In genomic region chr9:26723486-26723885, GRCh38 we compare ENCODE assay signal across 8 cellular contexts.
A peak's percentile ranks its signal among the peaks of the same experiment; 100 is the strongest.
DNase-seq lines count a peak whose midpoint lies in the region; ATAC-seq, FAIRE-seq and TF ChIP-seq lines count a peak whose summit lies in the region.

No MANE protein-coding gene starts in this region.

- H3K4me3 Mint-ChIP-seq in activated CD8-positive, alpha-beta memory T cell treated with anti-CD3 and anti-CD28 coated beads, Interleukin-2, amount 10 ng/mL, durations not matched to agents 7 days and 5 days, result no peak overlapping the region
- no peak overlapping the region for H3K4me3 Mint-ChIP-seq in stimulated activated memory B cell treated with anti-CD40 and anti-IgM and Interleukin-4, amounts not matched to agents 10 μg/mL and 1 μg/mL and 100 μg/mL, for 72 hours

- H3K4me1 Mint-ChIP-seq in activated CD8-positive, alpha-beta memory T cell treated with anti-CD3 and anti-CD28 coated beads, Interleukin-2, amount 10 ng/mL, durations not matched to agents 7 days and 5 days, result no peaks in the 10 kb centered on the region
- H3K4me1 Mint-ChIP-seq in stimulated activated memory B cell treated with anti-CD40 and anti-IgM and Interleukin-4, amounts not matched to agents 10 μg/mL and 1 μg/mL and 100 μg/mL, for 72 hours, result peaks cover 8% of the 10 kb centered on the region

- H3K4me2 ChIP-seq in OCI-LY3 (ENCODE audit: low read length) (peak overlapping the region; percentile 41), endothelial cell of umbilical vein (ENCODE audit: insufficient read depth, low read length) (no peak overlapping the region)

- H3K36me3 ChIP-seq in OCI-LY3 (replicated peaks; ENCODE audit: low read depth, low read length) (no peaks in the 10 kb centered on the region), endothelial cell of umbilical vein (ENCODE audit: control insufficient read depth in 2 of 2, extremely low read depth in 1 of 2, insufficient read depth in 2 of 2, low read length in 2 of 2) (no peaks in the 10 kb centered on the region)

- H3K9me1 ChIP-seq in endothelial cell of umbilical vein (replicated peaks; ENCODE audit: control insufficient read depth, extremely low read depth, insufficient read depth, low read length), result no peaks in the 10 kb centered on the region

- dilution Hi-C loops in endothelial cell of umbilical vein (cut with MboI; ENCODE audit: extremely low pct_ligation_motif_present, low sequenced_read_pairs), result no loop called here

- no TSS peak for BruUV-seq in endothelial cell of umbilical vein (replicated peaks; lab: Mats Ljungman, UMichigan)

- no peak overlapping the region for H3K27ac ChIP-seq in OCI-LY3 (ENCODE audit: low read length)
- no peak overlapping the region for H3K27ac ChIP-seq in endothelial cell of umbilical vein (ENCODE audit: insufficient read depth, low read depth, low read length)

- intact Hi-C loops in endothelial cell of umbilical vein (cut with micrococcal nuclease), result loop anchor here (1.0 kb wide), 1 partner anchor 133 kb away; no protein-coding TSS in a partner anchor

- peak; percentile 63 for FAIRE-seq in endothelial cell of umbilical vein (lab: Jason Lieb, UNC)

- H3K36me3 Mint-ChIP-seq in activated CD8-positive, alpha-beta memory T cell treated with anti-CD3 and anti-CD28 coated beads, Interleukin-2, amount 10 ng/mL, durations not matched to agents 7 days and 5 days, result no peaks in the 10 kb centered on the region
- H3K36me3 Mint-ChIP-seq in stimulated activated memory B cell treated with anti-CD40 and anti-IgM and Interleukin-4, amounts not matched to agents 10 μg/mL and 1 μg/mL and 100 μg/mL, for 72 hours, result no peaks in the 10 kb centered on the region

- H3K4me1 ChIP-seq in OCI-LY3 (ENCODE audit: low read length) (no peaks in the 10 kb centered on the region; the same call in 1 of the 2 replicates), endothelial cell of umbilical vein (ENCODE audit: control insufficient read depth, extremely low read depth, insufficient read depth, low read length) (no peaks in the 10 kb centered on the region)

- POLR2A ChIA-PET in endothelial cell of umbilical vein (lab: Charles Lee), result no interaction called here

- no peak overlapping the region; the same call in 1 of the 2 replicates for H2AFZ ChIP-seq in OCI-LY3 (ENCODE audit: low read depth, low read length)
- peak overlapping the region; percentile 37 for H2AFZ ChIP-seq in endothelial cell of umbilical vein (ENCODE audit: low read depth, low read length)

- TF ChIP-seq CTCF in OCI-LY3 (IDR thresholded peaks at IDR 0.05; ENCODE audit: low read depth, low read length) (peak; percentile 61), endothelial cell of umbilical vein (IDR thresholded peaks at IDR 0.05; ENCODE audit: extremely low read depth in 1 of 2, insufficient read depth in 1 of 2, low read depth in 1 of 2, low read length in 2 of 2) (peak; percentile 23 to 29), retinal pigment epithelial cell (conservative IDR thresholded peaks at IDR 0.05; ENCODE audit: low read depth, low read length) (peak; percentile 68)

- no peak overlapping the region for H3K9ac ChIP-seq in OCI-LY3 (ENCODE audit: low read length)
- no peak overlapping the region for H3K9ac ChIP-seq in endothelial cell of umbilical vein (replicated peaks; ENCODE audit: extremely low read depth, insufficient read depth, low read length)

- no peak for TF ChIP-seq POLR2A in endothelial cell of umbilical vein (IDR thresholded peaks at IDR 0.05; ENCODE audit: low read depth, low read length)

- no peak overlapping the region for H3K27ac Mint-ChIP-seq in activated CD8-positive, alpha-beta memory T cell treated with anti-CD3 and anti-CD28 coated beads, Interleukin-2, amount 10 ng/mL, durations not matched to agents 7 days and 5 days
- no peak overlapping the region for H3K27ac Mint-ChIP-seq in stimulated activated memory B cell treated with anti-CD40 and anti-IgM and Interleukin-4, amounts not matched to agents 10 μg/mL and 1 μg/mL and 100 μg/mL, for 72 hours

- peak; percentile 21 for DNase-seq in activated T-cell treated with anti-CD3 and anti-CD28 coated beads for 48 hours (ENCODE audit: low read depth)
- no peak for DNase-seq in activated T-cell treated with anti-CD3 and anti-CD28 coated beads, Interleukin-2, amount 50 U/mL, for 1 hour
- DNase-seq in endothelial cell of umbilical vein (ENCODE audit: low read depth, low spot score), result no peak
- DNase-seq in retinal pigment epithelial cell (ENCODE audit: low read depth), result no peak
- DNase-seq in activated CD8-positive, alpha-beta memory T cell treated with anti-CD3 and anti-CD28 coated beads, Interleukin-2, amount 10 ng/mL, durations not matched to agents 7 days and 5 days, result no peak

- H3K27me3 Mint-ChIP-seq in activated CD8-positive, alpha-beta memory T cell treated with anti-CD3 and anti-CD28 coated beads, Interleukin-2, amount 10 ng/mL, durations not matched to agents 7 days and 5 days, result peaks cover 4% of the 10 kb centered on the region
- peaks cover 7% of the 10 kb centered on the region for H3K27me3 Mint-ChIP-seq in stimulated activated memory B cell treated with anti-CD40 and anti-IgM and Interleukin-4, amounts not matched to agents 10 μg/mL and 1 μg/mL and 100 μg/mL, for 72 hours

- CTCF ChIA-PET in endothelial cell of umbilical vein (lab: Charles Lee), result interaction anchor here (1.6 kb wide), 1 partner anchor 18 kb away, joined by 7 read pairs; no protein-coding TSS in a partner anchor
- CTCF ChIA-PET in activated CD8-positive, alpha-beta memory T cell treated with anti-CD3 and anti-CD28 coated beads, Interleukin-2, amount 10 ng/mL, durations not matched to agents 7 days and 5 days (lab: Charles Lee), result no interaction called here

- H3K4me3 ChIP-seq in OCI-LY3 (ENCODE audit: low read length), result no peak overlapping the region
- H3K4me3 ChIP-seq in endothelial cell of umbilical vein (replicated peaks in 1 of 3; ENCODE audit: insufficient read depth in 1 of 3, low read depth in 1 of 3, low read length in 3 of 3), result no peak overlapping the region
- no peak overlapping the region for H3K4me3 ChIP-seq in retinal pigment epithelial cell (ENCODE audit: low read length)

- H3K9me3 Mint-ChIP-seq in activated CD8-positive, alpha-beta memory T cell treated with anti-CD3 and anti-CD28 coated beads, Interleukin-2, amount 10 ng/mL, durations not matched to agents 7 days and 5 days (ENCODE audit: low read depth), result no peaks in the 10 kb centered on the region
- no peaks in the 10 kb centered on the region for H3K9me3 Mint-ChIP-seq in stimulated activated memory B cell treated with anti-CD40 and anti-IgM and Interleukin-4, amounts not matched to agents 10 μg/mL and 1 μg/mL and 100 μg/mL, for 72 hours

- H3K9me3 ChIP-seq in OCI-LY3 (ENCODE audit: insufficient read depth, low read length), result no peaks in the 10 kb centered on the region
- no peaks in the 10 kb centered on the region for H3K9me3 ChIP-seq in endothelial cell of umbilical vein (replicated peaks; ENCODE audit: control insufficient read depth, insufficient read depth, low read length)

- peak; percentile 83 for ATAC-seq in HG02642 (IDR thresholded peaks at IDR 0.05; ENCODE audit: poor library complexity, unreplicated experiment)
- no peak for ATAC-seq in activated CD8-positive, alpha-beta memory T cell treated with anti-CD3 and anti-CD28 coated beads, Interleukin-2, amount 10 ng/mL, durations not matched to agents 7 days and 5 days
- ATAC-seq in stimulated activated memory B cell treated with anti-CD40 and anti-IgM and Interleukin-4, amounts not matched to agents 10 μg/mL and 1 μg/mL and 100 μg/mL, for 72 hours, result no peak

- H4K20me1 ChIP-seq in OCI-LY3 (ENCODE audit: insufficient read depth, low read length) (no peaks in the 10 kb centered on the region), endothelial cell of umbilical vein (replicated peaks; ENCODE audit: control insufficient read depth, extremely low read depth, insufficient read depth, low read length) (no peaks in the 10 kb centered on the region)

- H3K79me2 ChIP-seq in OCI-LY3 (ENCODE audit: low read length) (no peaks in the 10 kb centered on the region), endothelial cell of umbilical vein (ENCODE audit: control insufficient read depth, insufficient read depth, low read length) (no peaks in the 10 kb centered on the region)

- H3K27me3 ChIP-seq in OCI-LY3 (ENCODE audit: low read depth, low read length), result no peaks in the 10 kb centered on the region; the same call in 1 of the 2 replicates
- H3K27me3 ChIP-seq in endothelial cell of umbilical vein (ENCODE audit: control insufficient read depth in 2 of 2, insufficient read depth in 2 of 2, low read length in 2 of 2), result peaks cover 0 to 5% of the 10 kb centered on the region in 2 experiments

TF ChIP-seq in endothelial cell of umbilical vein, 7 proteins besides CTCF, POLR2A, EP300 and RAD21:
- no peak for TF ChIP-seq GATA2 (IDR thresholded peaks at IDR 0.05; ENCODE audit: insufficient read depth, insufficient read length, low read depth, low read length)
- no peak for TF ChIP-seq EZH2 (IDR thresholded peaks at IDR 0.05; ENCODE audit: borderline replicate concordance, low read depth, low read length, severe bottlenecking)
- TF ChIP-seq FOS (IDR thresholded peaks at IDR 0.05; ENCODE audit: borderline replicate concordance, insufficient read depth, low read length), result no peak
- TF ChIP-seq JUN (IDR thresholded peaks at IDR 0.05; ENCODE audit: borderline replicate concordance, insufficient read depth, insufficient read length, low read depth), result no peak
- no peak for TF ChIP-seq MAX (IDR thresholded peaks at IDR 0.05; ENCODE audit: insufficient read depth, insufficient read length)
- no peak for TF ChIP-seq MYC (IDR thresholded peaks at IDR 0.05; ENCODE audit: low read depth, low read length)
- no peak for TF ChIP-seq POLR2AphosphoS5 (IDR thresholded peaks at IDR 0.05; ENCODE audit: insufficient read depth, low read depth, low read length)
TF ChIP-seq in endothelial cell of umbilical vein: peak in this region for 0.
